ENCODE assay signal across 26 cellular contexts in the genomic region with DNA sequence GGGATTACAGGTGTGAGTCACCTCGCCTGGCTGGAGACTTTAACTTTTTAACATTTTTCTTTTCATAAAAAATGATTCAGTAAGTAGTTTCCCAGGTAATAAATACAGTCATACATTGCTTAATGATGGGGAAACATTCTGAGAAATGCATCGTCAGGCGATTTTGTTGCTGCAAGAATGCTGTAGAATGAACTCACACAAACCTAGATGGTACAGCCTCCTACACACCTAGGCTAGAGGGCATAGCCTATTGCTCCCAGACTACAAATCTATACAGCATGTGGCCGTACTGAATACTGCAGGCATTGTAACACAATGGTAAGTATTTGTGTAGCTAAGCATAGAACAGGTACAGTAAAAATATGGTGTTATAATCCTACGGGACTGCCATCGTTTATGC.
DNase-seq lines count a peak whose midpoint lies in the region; ATAC-seq, FAIRE-seq and TF ChIP-seq lines count a peak whose summit lies in the region.
"Had no signal": no experiment of that assay in that cellular context is flagged by ENCODE, and none has a peak within 500 bp of the region (broad histone marks: within the 10 kb centered on the region; RNA-seq: fewer than 3 reads in every experiment).

No MANE protein-coding gene starts in this region.

- in situ Hi-C loops in GM13977 (cut with MboI; ENCODE audit: low pct_unique_long_range_greater_than_20kb, low sequenced_read_pairs, unreplicated experiment): no loop called here

- no peak overlapping the region for H2AFZ ChIP-seq in DND-41 (ENCODE audit: low read depth, low read length)

- H3K9me3 ChIP-seq in DND-41 (ENCODE audit: insufficient read depth, low read length, severe bottlenecking): no peaks in the 10 kb centered on the region
- H3K9me3 ChIP-seq in RWPE2 (ENCODE audit: severe bottlenecking): no peaks in the 10 kb centered on the region
- H3K9me3 ChIP-seq: mucosa of descending colon, prostate gland, tibial artery had no signal

- TF ChIP-seq CTCF in DND-41 (IDR thresholded peaks at IDR 0.05; ENCODE audit: borderline replicate concordance, extremely low read depth, low read length, poor library complexity, severe bottlenecking): no peak
- peak; percentile 6 for TF ChIP-seq CTCF in RWPE2 (IDR thresholded peaks at IDR 0.05; ENCODE audit: poor library complexity, severe bottlenecking)
- TF ChIP-seq CTCF in GM13977 (IDR thresholded peaks at IDR 0.05; ENCODE audit: extremely low read depth, insufficient read depth, missing control alignments): no peak

- no peaks in the 10 kb centered on the region for H4K20me1 ChIP-seq in DND-41 (ENCODE audit: insufficient read depth, low read length)
- H4K20me1 ChIP-seq: BLaER1 had no signal

- ATAC-seq in DND-41 (ENCODE audit: insufficient read depth, low read depth) (0 out of 3 replicates have a peak, but pooled peaks have one; percentile 57), RWPE2 (ENCODE audit: low read depth) (peak; percentile 82), esophagus mucosa (peak; percentile 95), HG02885 (IDR thresholded peaks at IDR 0.05; ENCODE audit: poor library complexity, unreplicated experiment) (no peak)
- ATAC-seq: left colon, mucosa of descending colon, natural killer cell, Right ventricle myocardium inferior had no signal

- no peak overlapping the region for H3K4me2 ChIP-seq in DND-41 (ENCODE audit: insufficient read depth, low read length)
- H3K4me2 ChIP-seq: BLaER1 had no signal

- peaks cover 6% of the 10 kb centered on the region for H3K4me1 ChIP-seq in DND-41 (ENCODE audit: insufficient read depth, low read length)
- no peaks in the 10 kb centered on the region for H3K4me1 ChIP-seq in RWPE2 (ENCODE audit: insufficient read depth, poor library complexity, severe bottlenecking)
- H3K4me1 ChIP-seq: prostate gland, tibial artery had no signal

- H3K27me3 ChIP-seq in DND-41 (ENCODE audit: insufficient read depth, low read length, poor library complexity) (no peaks in the 10 kb centered on the region), RWPE2 (ENCODE audit: insufficient read depth, poor library complexity, severe bottlenecking) (no peaks in the 10 kb centered on the region)
- H3K27me3 ChIP-seq: BLaER1, brain microvascular endothelial cell had no signal

- no peak for DNase-seq in DND-41
- DNase-seq in GM19239 (ENCODE audit: insufficient read length, low spot score): no peak
- DNase-seq in RWPE2 (ENCODE audit: low spot score): no peak
- DNase-seq in GM13977 (ENCODE audit: low spot score): no peak
- DNase-seq in NCI-H1930 (lab: John Stamatoyannopoulos, UW): no peak
- DNase-seq: activated CD4-positive, alpha-beta T cell treated with anti-CD3 and anti-CD28 coated beads for 1 hour; activated naive CD4-positive, alpha-beta T cell treated with anti-CD3 and anti-CD28 coated beads, Interleukin-2, amount 50 U/mL, for 16 hours; brain microvascular endothelial cell; dorsolateral prefrontal cortex; GOT3; hypothalamus; left colon; mucosa of descending colon; natural killer cell; NCI-H1092; NCI-H1694; NCI-H2171 treated with DMSO at 0.1 percent for 48 hours; NCI-H510A; occipital lobe; stimulated activated CD4-positive, alpha-beta T cell treated with anti-CD3 and anti-CD28 coated beads, Interleukin-4, amount 100 ng/mL, for 24 hours; tibial artery had no signal

- no peaks in the 10 kb centered on the region for H3K36me3 ChIP-seq in DND-41 (ENCODE audit: insufficient read depth, low read length)
- H3K36me3 ChIP-seq in RWPE2 (ENCODE audit: low read depth): no peaks in the 10 kb centered on the region
- H3K36me3 ChIP-seq: BLaER1, brain microvascular endothelial cell, prostate gland, tibial artery had no signal

- no peaks in the 10 kb centered on the region for H3K79me2 ChIP-seq in DND-41 (ENCODE audit: insufficient read depth, low read length)

- no peak overlapping the region for H3K4me3 ChIP-seq in DND-41 (ENCODE audit: low read depth in 1 of 2, low read length in 2 of 2)
- H3K4me3 ChIP-seq in RWPE2 (ENCODE audit: severe bottlenecking): no peak overlapping the region
- H3K4me3 ChIP-seq: BLaER1, mucosa of descending colon, prostate gland, tibial artery had no signal

- H3K9ac ChIP-seq in DND-41 (ENCODE audit: low read depth, low read length): no peak overlapping the region
- H3K9ac ChIP-seq: BLaER1 had no signal

- FAIRE-seq in GM19239 (lab: Jason Lieb, UNC): peak; percentile 81

- H3K27ac ChIP-seq in DND-41 (ENCODE audit: low read length): no peak overlapping the region
- no peak overlapping the region for H3K27ac ChIP-seq in RWPE2 (ENCODE audit: poor library complexity, severe bottlenecking)
- H3K27ac ChIP-seq: BLaER1, brain microvascular endothelial cell, prostate gland, tibial artery had no signal
